8 cellular contexts compared by ENCODE assay signal in genomic region chr10:71860243-71861029, GRCh38. TPM values are rescaled to one million over a fixed set of nuclear protein-coding genes. Genes with fewer than 3 reads are reported as not detected.
A peak's percentile ranks its signal among the peaks of the same experiment; 100 is the strongest.
DNase-seq lines count a peak whose midpoint lies in the region; ATAC-seq and TF ChIP-seq lines count a peak whose summit lies in the region.

No MANE protein-coding gene starts in this region.

- H3K27ac ChIP-seq in esophagus (ENCODE audit: low read depth in 2 of 2, low read length in 1 of 2), result peak overlapping the region; percentile 79 to 88
- H3K27ac ChIP-seq in testis, result peak overlapping the region; percentile 66 to 92

- peaks cover 14% of the 10 kb centered on the region for H3K4me1 Mint-ChIP-seq in WTC11

- H3K4me3 ChIP-seq in BE2C (ENCODE audit: low read depth, low read length) (peak overlapping the region; percentile 8; the same call in 1 of the 2 replicates), esophagus (ENCODE audit: low read depth in 1 of 2, low read length in 2 of 2) (no peak overlapping the region), mucosa of descending colon (no peak overlapping the region), testis (no peak overlapping the region)

- WGBS in esophagus, 2 donors, result 25 to 41% methylated on average over 11 of the region's 11 CpGs
- 30 to 31% methylated on average over 10 of the region's 11 CpGs for WGBS in testis, 2 donors

- no peaks in the 10 kb centered on the region for H3K9me3 ChIP-seq in BE2C
- no peaks in the 10 kb centered on the region for H3K9me3 ChIP-seq in esophagus (ENCODE audit: control insufficient read depth in 2 of 2, insufficient read depth in 1 of 2, low read depth in 1 of 2, low read length in 1 of 2)
- H3K9me3 ChIP-seq in mucosa of descending colon, result no peaks in the 10 kb centered on the region
- H3K9me3 ChIP-seq in testis, result no peaks in the 10 kb centered on the region

- H3K27me3 Mint-ChIP-seq in WTC11 (ENCODE audit: low read depth), result no peaks in the 10 kb centered on the region

- TF ChIP-seq POLR2A in testis (IDR thresholded peaks at IDR 0.05), result no peak

- no peaks in the 10 kb centered on the region for H3K36me3 Mint-ChIP-seq in WTC11

- H3K4me3 Mint-ChIP-seq in WTC11, result no peak overlapping the region

- TF ChIP-seq CTCF in BE2C (IDR thresholded peaks at IDR 0.05; ENCODE audit: low read depth, low read length) (no peak), WTC11 (IDR thresholded peaks at IDR 0.05) (no peak), mucosa of descending colon (IDR thresholded peaks at IDR 0.05) (no peak), testis (IDR thresholded peaks at IDR 0.05) (no peak)

- H3K27me3 ChIP-seq in BE2C (no peaks in the 10 kb centered on the region), esophagus (ENCODE audit: control insufficient read depth in 1 of 2, insufficient read depth in 2 of 2, low read length in 2 of 2) (no peaks in the 10 kb centered on the region), testis (no peaks in the 10 kb centered on the region)

- POLR2A ChIA-PET in WTC11 (lab: Charles Lee), result interaction anchor here (1.6 kb wide), 1 partner anchor 10 kb away, joined by 12 read pairs; the partner anchor contains the start of gene PSAP

- H3K36me3 ChIP-seq in BE2C (no peaks in the 10 kb centered on the region), esophagus (ENCODE audit: control insufficient read depth in 2 of 2, insufficient read depth in 2 of 2, low read length in 1 of 2) (no peaks in the 10 kb centered on the region), mucosa of descending colon (ENCODE audit: low read depth) (no peaks in the 10 kb centered on the region), testis (ENCODE audit: low read depth, missing control alignments) (no peaks in the 10 kb centered on the region)

- ATAC-seq in GM21717 (IDR thresholded peaks at IDR 0.05; ENCODE audit: unreplicated experiment), result peak; percentile 65
- ATAC-seq in WTC11, result peak; percentile 95
- peak; percentile 91 for ATAC-seq in mucosa of descending colon

- CTCF ChIA-PET in WTC11 (lab: Charles Lee), result interaction anchor here (1.0 to 2.5 kb wide), 3 partner anchors 9 to 36 kb away, joined by 4 to 16 read pairs (median 8); partner anchors contain the start of gene PSAP

- intact Hi-C loops in mucosa of descending colon (cut with DNase I, micrococcal nuclease), result no loop called here
- intact Hi-C loops in testis (cut with DNase I; ENCODE audit: low total_unique reads), result no loop called here

- no peaks in the 10 kb centered on the region for H3K9me3 Mint-ChIP-seq in WTC11

- peak overlapping the region; percentile 93; the same call in 1 of the 2 replicates for H3K27ac Mint-ChIP-seq in WTC11

- DNase-seq in BE2C (peak; percentile 96), NCI-H2081 (lab: John Stamatoyannopoulos, UW) (peak; percentile 43 to 69), WTC11 (ENCODE audit: low spot score) (peak; percentile 71), mucosa of descending colon (peak; percentile 67 to 90 (median 69)), testis (peak; percentile 96), NCI-H748 (lab: John Stamatoyannopoulos, UW; ENCODE audit: unreplicated experiment) (no peak)

- H3K4me1 ChIP-seq in BE2C, result peaks cover 15% of the 10 kb centered on the region
- H3K4me1 ChIP-seq in esophagus (ENCODE audit: control insufficient read depth in 2 of 2, insufficient read depth in 2 of 2, low read length in 1 of 2), result peaks cover 0 to 4% of the 10 kb centered on the region in 2 donors
- H3K4me1 ChIP-seq in mucosa of descending colon (ENCODE audit: low read depth), result no peaks in the 10 kb centered on the region
- peaks cover 11% of the 10 kb centered on the region for H3K4me1 ChIP-seq in testis

TF ChIP-seq in WTC11, 78 proteins besides CTCF, POLR2A, EP300 and RAD21:
- TF ChIP-seq RELA (CRISPR knock-in tag; IDR thresholded peaks at IDR 0.05; ENCODE audit: borderline replicate concordance) (no peak), ETV6 (CRISPR knock-in tag; IDR thresholded peaks at IDR 0.05) (no peak), SMAD3 (CRISPR knock-in tag; IDR thresholded peaks at IDR 0.05; ENCODE audit: borderline replicate concordance) (no peak), GABPB1 (CRISPR knock-in tag; IDR thresholded peaks at IDR 0.05) (peak; percentile 85), MYBL2 (CRISPR knock-in tag; IDR thresholded peaks at IDR 0.05) (no peak), ZNF416 (CRISPR knock-in tag; IDR thresholded peaks at IDR 0.05) (no peak), TEAD4 (CRISPR knock-in tag; IDR thresholded peaks at IDR 0.05) (no peak), NFE2L1 (CRISPR knock-in tag; IDR thresholded peaks at IDR 0.05) (peak; percentile 82; the same call in 1 of the 2 replicates)

RNA-seq across cellular contexts. Expression of gene PSAP, which starts 9.4 kb away (rescaled TPM):
- polyA plus RNA-seq in BE2C (2012; ENCODE audit: insufficient read depth, insufficient read length, low read depth), result 1,064 TPM
- total RNA-seq in WTC11 (2021) (397 to 474 TPM (median 462 TPM) in 3 replicates), mucosa of descending colon (100 to 1,000 TPM; 561 to 810 (median 653) TPM), testis (1,000 to 10,000 TPM; 1,011 to 1,399 TPM)
- polyA plus RNA-seq in esophagus (100 to 1,000 TPM; 157 to 241 TPM), testis (ENCODE audit: insufficient read depth, low read depth, low replicate concordance) (1,346 TPM)
